Comparison of ENCODE assay signal across 8 cellular contexts in the genomic region with DNA sequence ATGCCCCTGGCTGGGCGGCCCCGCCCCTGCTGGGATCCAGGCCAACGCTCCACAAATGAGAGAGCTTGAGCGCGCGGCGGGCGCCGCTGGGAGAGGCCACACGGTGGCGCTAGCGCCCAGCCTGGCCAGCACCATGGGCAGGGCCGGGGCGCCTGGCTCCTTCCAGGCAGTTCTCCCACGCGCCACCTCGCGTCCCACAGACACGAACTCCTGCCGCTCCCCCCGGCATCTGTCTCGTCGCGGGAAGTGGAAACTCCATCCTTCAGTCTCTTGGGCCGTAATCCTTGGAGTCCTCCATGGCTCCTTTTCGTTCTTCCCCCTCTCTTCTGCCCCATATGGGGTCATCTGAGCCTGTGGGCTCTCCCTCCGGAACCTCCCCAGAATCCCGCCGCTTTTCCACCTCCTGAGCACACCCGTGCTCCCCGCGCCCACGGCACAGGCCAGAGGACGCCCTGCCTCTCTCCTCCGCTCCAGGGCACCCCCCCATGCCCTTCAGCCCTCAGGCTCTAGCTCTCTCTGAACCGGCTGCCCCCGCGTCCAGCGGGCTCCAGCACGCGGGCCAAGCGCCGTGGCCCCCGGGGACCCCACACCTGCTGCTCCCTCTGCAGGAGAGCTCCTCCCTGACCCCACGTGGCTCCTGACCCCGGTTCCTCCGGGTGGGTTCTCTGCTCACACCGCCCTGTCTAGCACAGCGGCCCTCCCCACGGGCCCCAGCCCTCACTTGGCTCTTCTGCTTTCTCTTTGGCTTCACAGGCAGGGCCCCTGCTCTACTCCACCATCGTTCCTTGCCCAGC. TPM values are rescaled to one million over a fixed set of nuclear protein-coding genes. Genes with fewer than 3 reads are reported as not detected.
A peak's percentile ranks its signal among the peaks of the same experiment; 100 is the strongest.
DNase-seq lines count a peak whose midpoint lies in the region; ATAC-seq and TF ChIP-seq lines count a peak whose summit lies in the region.

No MANE protein-coding gene starts in this region.

- peaks cover 13% of the 10 kb centered on the region for H3K36me3 Mint-ChIP-seq in brain

- H3K4me3 ChIP-seq in DND-41 (ENCODE audit: low read depth in 1 of 2, low read length in 2 of 2), result no peak overlapping the region
- peak overlapping the region; percentile 7; the same call in 1 of the 2 replicates for H3K4me3 ChIP-seq in HFF-Myc (replicated peaks; ENCODE audit: low read depth, low read length)
- peak overlapping the region; percentile 20 for H3K4me3 ChIP-seq in iPS-11a (ENCODE audit: low read depth, low read length)

- no peak overlapping the region for H3K4me2 ChIP-seq in DND-41 (ENCODE audit: insufficient read depth, low read length)

- no peaks in the 10 kb centered on the region for H3K9me3 Mint-ChIP-seq in brain

- H3K4me1 Mint-ChIP-seq in brain, result peaks cover 31% of the 10 kb centered on the region

- H3K79me2 ChIP-seq in DND-41 (ENCODE audit: insufficient read depth, low read length), result peaks cover 5% of the 10 kb centered on the region; the same call in 1 of the 2 replicates

- TF ChIP-seq CTCF in DND-41 (IDR thresholded peaks at IDR 0.05; ENCODE audit: borderline replicate concordance, extremely low read depth, low read length, poor library complexity, severe bottlenecking), result peak; percentile 63
- peak; percentile 94 for TF ChIP-seq CTCF in HFF-Myc (IDR thresholded peaks at IDR 0.05; ENCODE audit: low read depth, low read length, missing control alignments)
- peak; percentile 88 to 89 for TF ChIP-seq CTCF in brain (conservative IDR thresholded peaks at IDR 0.05)

- peak; percentile 41; the same call in 1 of the 3 replicates for ATAC-seq in DND-41 (ENCODE audit: insufficient read depth, low read depth)
- ATAC-seq in sciatic nerve, result peak; percentile 95
- ATAC-seq in GM19328 (IDR thresholded peaks at IDR 0.05; ENCODE audit: unreplicated experiment), result no peak

- no peak overlapping the region for H2AFZ ChIP-seq in DND-41 (ENCODE audit: low read depth, low read length)

- no peaks in the 10 kb centered on the region for H3K9me3 ChIP-seq in DND-41 (ENCODE audit: insufficient read depth, low read length, severe bottlenecking)

- no peak overlapping the region for H3K27ac ChIP-seq in DND-41 (ENCODE audit: low read length)

- H4K20me1 ChIP-seq in DND-41 (ENCODE audit: insufficient read depth, low read length), result peaks cover 74% of the 10 kb centered on the region

- H3K4me1 ChIP-seq in DND-41 (ENCODE audit: insufficient read depth, low read length), result no peaks in the 10 kb centered on the region

- H3K9ac ChIP-seq in DND-41 (ENCODE audit: low read depth, low read length), result no peak overlapping the region

- H3K27me3 Mint-ChIP-seq in brain, result peaks cover 3% of the 10 kb centered on the region

- peak overlapping the region; percentile 37 to 77 (median 74) for H3K4me3 Mint-ChIP-seq in brain

- H3K27me3 ChIP-seq in DND-41 (ENCODE audit: insufficient read depth, low read length, poor library complexity), result no peaks in the 10 kb centered on the region

- intact Hi-C loops in sciatic nerve (cut with DNase I), result no loop called here

- DNase-seq in DND-41 (no peak), HFF-Myc (ENCODE audit: extremely low read depth, low read depth) (peak; percentile 63), NCI-H146 treated with DMSO at 0.1 percent for 48 hours (lab: John Stamatoyannopoulos, UW; ENCODE audit: unreplicated experiment) (peak; percentile 43), T1000 (lab: John Stamatoyannopoulos, UW) (peak; percentile 93), sciatic nerve (ENCODE audit: low spot score) (peak; percentile 95)

- H3K36me3 ChIP-seq in DND-41 (ENCODE audit: insufficient read depth, low read length), result peaks cover 97% of the 10 kb centered on the region

- H3K27ac Mint-ChIP-seq in brain, result peak overlapping the region; percentile 50 to 81 (median 80)

RNA-seq across cellular contexts. Expression of a gene that starts 31.9 kb away (rescaled TPM):
- polyA plus RNA-seq in brain (ENCODE audit: insufficient read depth, low read depth, low replicate concordance), result not detected
- total RNA-seq in sciatic nerve, result not detected

Comparison
In these comparisons a context has a peak if more than half of its experiments do, and no peak if none do; other contexts are left out.
1. H3K4me3 ChIP-seq: peak in HFF-Myc (single experiment) and iPS-11a (single experiment); none in DND-41 (0 of 2).
2. Peak in every context shown above with its lines, with median percentiles within 50 percentile points of each other: CTCF ChIP-seq.